Comparison of ENCODE assay signal across 16 cellular contexts in genomic region chr10:24853661-24854060, GRCh38.
A peak's percentile ranks its signal among the peaks of the same experiment; 100 is the strongest.
DNase-seq lines count a peak whose midpoint lies in the region; ATAC-seq and TF ChIP-seq lines count a peak whose summit lies in the region.
"Had no signal": no experiment of that assay in that cellular context is flagged by ENCODE, and none has a peak within 500 bp of the region (broad histone marks: within the 10 kb centered on the region; RNA-seq: fewer than 3 reads in every experiment).

No MANE protein-coding gene starts in this region.

- no peak overlapping the region for H3K4ac ChIP-seq in trophoblast cell (ENCODE audit: low read depth, low read length)

- no peak for TF ChIP-seq EP300 in SK-N-SH (IDR thresholded peaks at IDR 0.05; ENCODE audit: borderline replicate concordance in 1 of 2, low read depth in 1 of 2, low read length in 1 of 2)

- POLR2A ChIA-PET in SK-N-SH (lab: Yijun Ruan, JAX): no interaction called here

- no peaks in the 10 kb centered on the region for H3K9me2 ChIP-seq in SK-N-SH

- H3K9me3 ChIP-seq in SK-N-SH: no peaks in the 10 kb centered on the region
- no peaks in the 10 kb centered on the region for H3K9me3 ChIP-seq in trophoblast cell (ENCODE audit: insufficient read depth, low read depth, low read length)
- H3K9me3 ChIP-seq: BLaER1 treated with 17β-estradiol and CSF1 and Interleukin-3, amounts not matched to agents 10 nM and 100 nM had no signal

- H3K36me3 ChIP-seq in SK-N-SH (replicated peaks in 1 of 2; ENCODE audit: control insufficient read depth in 1 of 2, insufficient read depth in 2 of 2, low read length in 1 of 2) (no peaks in the 10 kb centered on the region), trophoblast cell (ENCODE audit: control insufficient read depth in 1 of 2, insufficient read depth in 2 of 2, low read length in 2 of 2) (no peaks in the 10 kb centered on the region)
- H3K36me3 ChIP-seq: BLaER1 treated with 17β-estradiol and CSF1 and Interleukin-3, amounts not matched to agents 10 nM and 100 nM had no signal

- H2AK5ac ChIP-seq in trophoblast cell (ENCODE audit: low read length): no peak overlapping the region

- no peak overlapping the region for H4K12ac ChIP-seq in trophoblast cell (ENCODE audit: low read depth, low read length)

- no peak overlapping the region for H3K9ac ChIP-seq in SK-N-SH
- H3K9ac ChIP-seq in trophoblast cell (ENCODE audit: low read length): peak overlapping the region; percentile 43
- H3K9ac ChIP-seq: BLaER1 treated with 17β-estradiol and CSF1 and Interleukin-3, amounts not matched to agents 10 nM and 100 nM had no signal

- no peak overlapping the region for H3K18ac ChIP-seq in trophoblast cell (ENCODE audit: low read length)

- no peak overlapping the region for H3K23ac ChIP-seq in trophoblast cell (ENCODE audit: low read length)

- H3K4me3 ChIP-seq in SK-N-SH (ENCODE audit: low read depth in 2 of 2, low read length in 1 of 2) (no peak overlapping the region), fibroblast of mammary gland (ENCODE audit: control insufficient read depth, low read depth, low read length) (no peak overlapping the region), trophoblast cell (ENCODE audit: low read depth, low read length) (no peak overlapping the region)
- H3K4me3 ChIP-seq: BLaER1 treated with 17β-estradiol and CSF1 and Interleukin-3, amounts not matched to agents 10 nM and 100 nM; K562 had no signal

- no peak overlapping the region for H2BK5ac ChIP-seq in trophoblast cell (ENCODE audit: low read depth, low read length, poor library complexity)

- peaks cover 0 to 18% of the 10 kb centered on the region in 2 experiments; a peak in 1 of 4 replicates for H3K4me1 ChIP-seq in SK-N-SH (ENCODE audit: control insufficient read depth in 1 of 2, insufficient read depth in 2 of 2, low read depth in 1 of 2, low read length in 1 of 2)
- peaks cover 2% of the 10 kb centered on the region in 2 experiments for H3K4me1 ChIP-seq in trophoblast cell (ENCODE audit: control insufficient read depth in 1 of 2, insufficient read depth in 2 of 2, low read length in 2 of 2)

- TF ChIP-seq RAD21 in SK-N-SH (IDR thresholded peaks at IDR 0.05; ENCODE audit: low read length): no peak

- CTCF ChIA-PET in SK-N-SH (lab: Yijun Ruan, JAX): no interaction called here

- H4K20me1 ChIP-seq in SK-N-SH (ENCODE audit: insufficient read depth): no peaks in the 10 kb centered on the region
- H4K20me1 ChIP-seq: BLaER1 treated with 17β-estradiol and CSF1 and Interleukin-3, amounts not matched to agents 10 nM and 100 nM had no signal

- no peak for TF ChIP-seq CTCF in SK-N-SH (IDR thresholded peaks at IDR 0.05)
- no peak for TF ChIP-seq CTCF in VCaP (conservative IDR thresholded peaks at IDR 0.05)
- no peak for TF ChIP-seq CTCF in fibroblast of mammary gland (conservative IDR thresholded peaks at IDR 0.05; ENCODE audit: control insufficient read depth, insufficient read depth, low read depth, low read length)
- TF ChIP-seq CTCF in GM13977 (IDR thresholded peaks at IDR 0.05; ENCODE audit: extremely low read depth, insufficient read depth, missing control alignments): no peak

- H3K79me2 ChIP-seq in SK-N-SH (ENCODE audit: insufficient read depth) (no peaks in the 10 kb centered on the region), trophoblast cell (ENCODE audit: control insufficient read depth, insufficient read depth, low read length, poor library complexity) (no peaks in the 10 kb centered on the region)

- no peak overlapping the region for H3K14ac ChIP-seq in trophoblast cell (ENCODE audit: low read length)

- H2BK120ac ChIP-seq in trophoblast cell (ENCODE audit: insufficient read depth, low read length, poor library complexity): no peak overlapping the region

- no peak overlapping the region for H4K8ac ChIP-seq in trophoblast cell (ENCODE audit: low read depth, low read length)

- no peaks in the 10 kb centered on the region for H3K79me1 ChIP-seq in trophoblast cell (ENCODE audit: low read length)

- no peak overlapping the region for H3K27ac ChIP-seq in SK-N-SH (ENCODE audit: low read depth in 2 of 2, low read length in 1 of 2)
- peak overlapping the region; percentile 32; the same call in 1 of the 2 replicates for H3K27ac ChIP-seq in VCaP
- no peak overlapping the region for H3K27ac ChIP-seq in trophoblast cell (ENCODE audit: low read depth, low read length)
- H3K27ac ChIP-seq: BLaER1 treated with 17β-estradiol and CSF1 and Interleukin-3, amounts not matched to agents 10 nM and 100 nM had no signal

- H2BK12ac ChIP-seq in trophoblast cell (ENCODE audit: low read length): no peak overlapping the region

- no peak overlapping the region for H4K91ac ChIP-seq in trophoblast cell (ENCODE audit: low read depth, low read length)

- H3K27me3 ChIP-seq in SK-N-SH (ENCODE audit: insufficient read depth) (no peaks in the 10 kb centered on the region), trophoblast cell (ENCODE audit: insufficient read depth, low read length) (no peaks in the 10 kb centered on the region)
- H3K27me3 ChIP-seq: BLaER1 treated with 17β-estradiol and CSF1 and Interleukin-3, amounts not matched to agents 10 nM and 100 nM had no signal

- DNase-seq in SK-N-SH (no peak), fibroblast of mammary gland (ENCODE audit: low read depth) (peak; percentile 59), trophoblast cell (no peak), GM13977 (ENCODE audit: low spot score) (no peak)
- no peak for DNase-seq in stimulated activated naive CD8-positive, alpha-beta T cell treated with anti-CD3 and anti-CD28 coated beads, Interleukin-15, Interleukin-2, amounts not matched to agents 100 U/mL and 50 U/mL, for 24 hours
- DNase-seq: 8988T; Calu3; CD8-positive, alpha-beta T cell; GF-D8; GOT3; H7 had no signal

- ATAC-seq in SK-N-SH treated with all-trans-retinoic acid at 6 μM for 48 hours (no peak), GM18873 (IDR thresholded peaks at IDR 0.05; ENCODE audit: low FRiP score, unreplicated experiment) (no peak)
- ATAC-seq in stimulated activated naive CD8-positive, alpha-beta T cell treated with anti-CD3 and anti-CD28 coated beads, Interleukin-15, Interleukin-2, amounts not matched to agents 100 U/mL and 50 U/mL, for 24 hours: no peak
- ATAC-seq: CD8-positive, alpha-beta T cell; K562 had no signal

- H2AFZ ChIP-seq in SK-N-SH (ENCODE audit: low read depth) (no peak overlapping the region), trophoblast cell (ENCODE audit: insufficient read depth, low read length, poor library complexity) (no peak overlapping the region)

- H3F3A ChIP-seq in SK-N-SH (replicated peaks; ENCODE audit: insufficient read depth): peaks cover 13% of the 10 kb centered on the region

- H3K4me2 ChIP-seq in SK-N-SH: no peak overlapping the region
- no peak overlapping the region for H3K4me2 ChIP-seq in trophoblast cell (ENCODE audit: low read length)
- H3K4me2 ChIP-seq: BLaER1 treated with 17β-estradiol and CSF1 and Interleukin-3, amounts not matched to agents 10 nM and 100 nM had no signal

- in situ Hi-C loops in GM13977 (cut with MboI; ENCODE audit: low pct_unique_long_range_greater_than_20kb, low sequenced_read_pairs, unreplicated experiment): no loop called here

TF ChIP-seq in SK-N-SH, 30 proteins besides CTCF, POLR2A, EP300 and RAD21:
- no peak for TF ChIP-seq NRF1 (IDR thresholded peaks at IDR 0.05; ENCODE audit: low read depth, low read length)
- TF ChIP-seq TCF12 (IDR thresholded peaks at IDR 0.05): peak; percentile 29; the same call in 1 of the 2 replicates
- TF ChIP-seq SIN3A (IDR thresholded peaks at IDR 0.05; ENCODE audit: borderline replicate concordance, low read depth, low read length): no peak

TF ChIP-seq in SK-N-SH treated with all-trans-retinoic acid at 6 μM for 48 hours, 23 proteins besides CTCF, POLR2A, EP300 and RAD21 (continues in another document):
- TF ChIP-seq ZNF8 (CRISPR knock-in tag; IDR thresholded peaks at IDR 0.05) (no peak), OSR1 (CRISPR knock-in tag; IDR thresholded peaks at IDR 0.05) (no peak), ZFP30 (CRISPR knock-in tag; IDR thresholded peaks at IDR 0.05) (no peak), ISL1 (CRISPR knock-in tag; IDR thresholded peaks at IDR 0.05) (no peak), GLIS3 (CRISPR knock-in tag; IDR thresholded peaks at IDR 0.05) (no peak), BACH2 (CRISPR knock-in tag; IDR thresholded peaks at IDR 0.05; ENCODE audit: borderline replicate concordance) (no peak), TCF4 (CRISPR knock-in tag; IDR thresholded peaks at IDR 0.05; ENCODE audit: borderline replicate concordance) (no peak), ZNF565 (CRISPR knock-in tag; conservative IDR thresholded peaks at IDR 0.05; ENCODE audit: low read depth) (no peak), ZNF70 (CRISPR knock-in tag; IDR thresholded peaks at IDR 0.05) (no peak)
- TF ChIP-seq, protein P1, sequence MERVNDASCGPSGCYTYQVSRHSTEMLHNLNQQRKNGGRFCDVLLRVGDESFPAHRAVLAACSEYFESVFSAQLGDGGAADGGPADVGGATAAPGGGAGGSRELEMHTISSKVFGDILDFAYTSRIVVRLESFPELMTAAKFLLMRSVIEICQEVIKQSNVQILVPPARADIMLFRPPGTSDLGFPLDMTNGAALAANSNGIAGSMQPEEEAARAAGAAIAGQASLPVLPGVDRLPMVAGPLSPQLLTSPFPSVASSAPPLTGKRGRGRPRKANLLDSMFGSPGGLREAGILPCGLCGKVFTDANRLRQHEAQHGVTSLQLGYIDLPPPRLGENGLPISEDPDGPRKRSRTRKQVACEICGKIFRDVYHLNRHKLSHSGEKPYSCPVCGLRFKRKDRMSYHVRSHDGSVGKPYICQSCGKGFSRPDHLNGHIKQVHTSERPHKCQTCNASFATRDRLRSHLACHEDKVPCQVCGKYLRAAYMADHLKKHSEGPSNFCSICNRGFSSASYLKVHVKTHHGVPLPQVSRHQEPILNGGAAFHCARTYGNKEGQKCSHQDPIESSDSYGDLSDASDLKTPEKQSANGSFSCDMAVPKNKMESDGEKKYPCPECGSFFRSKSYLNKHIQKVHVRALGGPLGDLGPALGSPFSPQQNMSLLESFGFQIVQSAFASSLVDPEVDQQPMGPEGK (CRISPR knock-in tag; IDR thresholded peaks at IDR 0.05; ENCODE audit: borderline replicate concordance): no peak
- TF ChIP-seq, protein P2, sequence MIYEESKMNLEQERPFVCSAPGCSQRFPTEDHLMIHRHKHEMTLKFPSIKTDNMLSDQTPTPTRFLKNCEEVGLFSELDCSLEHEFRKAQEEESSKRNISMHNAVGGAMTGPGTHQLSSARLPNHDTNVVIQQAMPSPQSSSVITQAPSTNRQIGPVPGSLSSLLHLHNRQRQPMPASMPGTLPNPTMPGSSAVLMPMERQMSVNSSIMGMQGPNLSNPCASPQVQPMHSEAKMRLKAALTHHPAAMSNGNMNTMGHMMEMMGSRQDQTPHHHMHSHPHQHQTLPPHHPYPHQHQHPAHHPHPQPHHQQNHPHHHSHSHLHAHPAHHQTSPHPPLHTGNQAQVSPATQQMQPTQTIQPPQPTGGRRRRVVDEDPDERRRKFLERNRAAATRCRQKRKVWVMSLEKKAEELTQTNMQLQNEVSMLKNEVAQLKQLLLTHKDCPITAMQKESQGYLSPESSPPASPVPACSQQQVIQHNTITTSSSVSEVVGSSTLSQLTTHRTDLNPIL (CRISPR knock-in tag; IDR thresholded peaks at IDR 0.05; ENCODE audit: low read depth): no peak
